ENCODE assay signal across 8 cellular contexts in the genomic region with DNA sequence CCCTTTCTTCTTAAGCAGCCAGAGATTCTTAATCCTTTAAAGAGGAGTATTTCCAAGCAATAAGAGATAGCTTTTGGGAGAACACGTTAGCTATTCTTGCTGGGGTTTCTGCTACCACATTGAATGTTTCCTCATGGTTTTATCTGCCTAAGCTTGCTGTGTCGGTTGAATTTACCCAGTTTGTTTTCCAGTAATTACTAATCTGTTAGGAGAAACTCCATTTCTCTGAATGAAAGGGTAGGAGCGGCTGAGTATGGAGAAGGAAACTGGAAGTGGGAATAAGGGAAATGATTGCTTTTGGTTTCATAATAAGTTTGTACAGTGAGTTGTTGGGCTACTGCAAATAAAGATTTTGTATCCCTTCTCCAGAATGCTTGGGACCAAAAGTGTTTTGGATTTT. TPM values are rescaled to one million over a fixed set of nuclear protein-coding genes. Genes with fewer than 3 reads are reported as not detected.
DNase-seq lines count a peak whose midpoint lies in the region; ATAC-seq and TF ChIP-seq lines count a peak whose summit lies in the region.

No MANE protein-coding gene starts in this region.

- H3K27me3 ChIP-seq in SJCRH30 (no peaks in the 10 kb centered on the region), fibroblast of lung (ENCODE audit: control insufficient read depth, insufficient read depth, low read length) (no peaks in the 10 kb centered on the region), gastrocnemius medialis (no peaks in the 10 kb centered on the region)

- no peak for TF ChIP-seq POLR2A in gastrocnemius medialis (IDR thresholded peaks at IDR 0.05)

- intact Hi-C loops in gastrocnemius medialis (cut with DNase I; ENCODE audit: low total_unique reads), result loop anchor here (5.0 to 10.0 kb wide), 4 partner anchors 304 to 619 kb away; a partner anchor contains a TSS

- no peak for ATAC-seq in gastrocnemius medialis

- H2AFZ ChIP-seq in fibroblast of lung (ENCODE audit: low read length), result peak overlapping the region; percentile 23

- H3K9ac ChIP-seq in fibroblast of lung (ENCODE audit: insufficient read depth, low read length), result peak overlapping the region; percentile 33

- no peaks in the 10 kb centered on the region for H4K20me1 ChIP-seq in fibroblast of lung (ENCODE audit: control insufficient read depth, extremely low read depth, insufficient read depth, low read length)

- DNase-seq in SJCRH30 (no peak), fibroblast of lung (ENCODE audit: low read depth in 2 of 2) (peak in 1 of 2 donors; percentile 36), gastrocnemius medialis (no peak), COLO668 (lab: John Stamatoyannopoulos, UW; ENCODE audit: unreplicated experiment) (no peak), RPMI8226 (no peak), hepatic stellate cell (ENCODE audit: low spot score) (no peak)
- DNase-seq in stimulated activated naive CD4-positive, alpha-beta T cell treated with Interleukin-2 at 50 U/mL for 16 hours (lab: John Stamatoyannopoulos, UW), result no peak

- H3K4me2 ChIP-seq in fibroblast of lung (ENCODE audit: extremely low read depth, insufficient read depth, low read length), result peak overlapping the region; percentile 81

- H3K9me3 ChIP-seq in SJCRH30 (replicated peaks), result no peaks in the 10 kb centered on the region
- no peaks in the 10 kb centered on the region for H3K9me3 ChIP-seq in fibroblast of lung (ENCODE audit: control insufficient read depth, insufficient read depth, low read depth, low read length)
- H3K9me3 ChIP-seq in gastrocnemius medialis, result no peaks in the 10 kb centered on the region

- TF ChIP-seq CTCF in GM12875 (IDR thresholded peaks at IDR 0.05; ENCODE audit: borderline replicate concordance, insufficient read depth, low read depth, low read length) (no peak), fibroblast of lung (conservative IDR thresholded peaks at IDR 0.05 in 1 of 2, IDR thresholded peaks at IDR 0.05 in 1 of 2; ENCODE audit: low read depth in 1 of 2, low read length in 2 of 2) (no peak), gastrocnemius medialis (IDR thresholded peaks at IDR 0.05 in 4 of 5, conservative IDR thresholded peaks at IDR 0.05 in 1 of 5) (no peak)

- in situ Hi-C loops in gastrocnemius medialis (cut with MboI; ENCODE audit: low sequenced_read_pairs in 4 of 4), result loop anchor here (5.0 to 25.0 kb wide), 3 partner anchors 221 to 626 kb away; no protein-coding TSS in a partner anchor

- H3K4me1 ChIP-seq in SJCRH30 (peaks cover 2% of the 10 kb centered on the region; the same call in 1 of the 2 replicates), fibroblast of lung (ENCODE audit: control insufficient read depth, extremely low read depth, insufficient read depth, low read length) (peaks cover 9% of the 10 kb centered on the region), gastrocnemius medialis (peaks cover 35 to 51% of the 10 kb centered on the region in 2 donors)

- H3K36me3 ChIP-seq in SJCRH30, result no peaks in the 10 kb centered on the region
- no peaks in the 10 kb centered on the region for H3K36me3 ChIP-seq in fibroblast of lung (ENCODE audit: control insufficient read depth, insufficient read depth, low read length)
- no peaks in the 10 kb centered on the region for H3K36me3 ChIP-seq in gastrocnemius medialis

- peaks cover 30% of the 10 kb centered on the region for H3K79me2 ChIP-seq in fibroblast of lung (ENCODE audit: control insufficient read depth, insufficient read depth, low read length)

- H3K4me3 ChIP-seq in GM12875 (ENCODE audit: low read depth, low read length), result peak overlapping the region; percentile 75
- H3K4me3 ChIP-seq in SJCRH30, result peak overlapping the region; percentile 65
- H3K4me3 ChIP-seq in fibroblast of lung (replicated peaks in 1 of 4; ENCODE audit: control extremely low read depth in 1 of 4, insufficient read depth in 1 of 4, low read depth in 3 of 4, low read length in 4 of 4), result peak overlapping the region; percentile 58 to 83 (median 67)
- H3K4me3 ChIP-seq in gastrocnemius medialis, result peak overlapping the region; percentile 73 to 86 (median 79)

- H3K27ac ChIP-seq in SJCRH30 (no peak overlapping the region), fibroblast of lung (ENCODE audit: insufficient read depth, low read length) (peak overlapping the region; percentile 91), gastrocnemius medialis (peak overlapping the region; percentile 93 to 98 (median 95))

RNA-seq across cellular contexts. Expression of a gene that starts 1.2 kb away (rescaled TPM):
- 3.7 TPM in 2 replicates for total RNA-seq in SJCRH30 (2014; rRNA removed; shearing (Covaris generic))
- total RNA-seq in fibroblast of lung (13.4 TPM in 2 replicates), gastrocnemius medialis (10 to 100 TPM in 2 of 4 donors, 1 to 10 TPM in 2; 4.6 to 16.5 (median 9.0) TPM)
- polyA plus RNA-seq in fibroblast of lung, result 5.0 and 5.7 TPM in 2 replicates
- polyA plus RNA-seq in fibroblast of lung (2012), result 3.9 and 4.5 TPM in 2 replicates
- 1.3 and 2.1 TPM in 2 replicates for polyA minus RNA-seq in fibroblast of lung (ENCODE audit: low replicate concordance)
